Comparison of ENCODE assay signal across 24 cellular contexts in the genomic region with DNA sequence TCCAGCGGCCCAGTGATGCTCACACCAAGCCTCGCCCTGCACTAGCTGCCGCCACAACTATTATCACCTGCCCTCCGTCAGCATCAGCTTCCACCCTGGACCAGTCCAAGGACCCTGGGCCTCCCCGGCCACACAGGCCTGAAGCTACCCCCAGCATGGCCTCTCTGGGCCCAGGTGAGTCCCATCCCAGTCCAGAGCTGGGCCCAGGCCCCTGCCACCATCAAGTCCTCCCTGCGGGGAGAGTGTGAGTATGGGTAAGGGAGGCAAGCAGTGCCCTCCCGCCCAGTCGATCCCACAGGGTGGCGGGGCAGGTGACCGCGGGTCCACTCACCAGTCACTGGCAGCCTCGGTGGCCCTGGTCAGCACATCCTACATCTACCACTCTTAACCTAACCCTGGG. TPM values are rescaled to one million over a fixed set of nuclear protein-coding genes. Genes with fewer than 3 reads are reported as not detected.
"Had no signal": no experiment of that assay in that cellular context is flagged by ENCODE, and none has a peak within 500 bp of the region (broad histone marks: within the 10 kb centered on the region; RNA-seq: fewer than 3 reads in every experiment).

No MANE protein-coding gene starts in this region.

- DNase-seq: activated CD4-positive, alpha-beta T cell treated with anti-CD3 and anti-CD28 coated beads for 1 hour; activated CD4-positive, alpha-beta T cell treated with anti-CD3 and anti-CD28 coated beads, Interleukin-2, amount 50 U/mL, for 1 hour; activated CD8-positive, alpha-beta memory T cell treated with anti-CD3 and anti-CD28 coated beads for 24 hours; activated CD8-positive, alpha-beta memory T cell treated with anti-CD3 and anti-CD28 coated beads, Interleukin-2, amount 50 U/mL, for 4 hours; activated effector memory CD4-positive, alpha-beta T cell treated with Interleukin-2 at 50 U/mL for 16 hours; activated naive CD8-positive, alpha-beta T cell treated with anti-CD3 and anti-CD28 coated beads, Interleukin-2, amount 10 ng/mL, durations not matched to agents 7 days and 5 days; activated T-cell treated with anti-CD3 and anti-CD28 coated beads, Interleukin-2, amount 50 U/mL, for 4 hours; amygdala; erythroblast; foreskin keratinocyte; glutamatergic neuron; left ventricle myocardium inferior; mammary epithelial cell; midbrain; nephron progenitor cell; occipital lobe; posterior cingulate gyrus; sigmoid colon; stimulated activated CD4-positive, alpha-beta T cell treated with anti-CD3 and anti-CD28 coated beads, Interleukin-2, amount 100 ng/mL, for 48 hours; stimulated activated CD8-positive, alpha-beta memory T cell treated with anti-CD3 and anti-CD28 coated beads, Interleukin-4, amount 100 ng/mL, for 48 hours; stimulated activated naive CD8-positive, alpha-beta T cell treated with anti-CD3 and anti-CD28 coated beads, Interleukin-15, Interleukin-2, amounts not matched to agents 100 U/mL and 50 U/mL, for 24 hours; T-helper 9 cell; thyroid gland had no signal

- H3K79me2 ChIP-seq: hepatocyte had no signal

- H2AFZ ChIP-seq: hepatocyte had no signal

- ATAC-seq: activated T-cell treated with anti-CD3 and anti-CD28 coated beads, Interleukin-2, amount 50 U/mL, for 4 hours; foreskin keratinocyte; stimulated activated naive CD8-positive, alpha-beta T cell treated with anti-CD3 and anti-CD28 coated beads, Interleukin-15, Interleukin-2, amounts not matched to agents 100 U/mL and 50 U/mL, for 24 hours had no signal

- H3K4me1 ChIP-seq: foreskin keratinocyte had no signal

- H3K4me3 ChIP-seq: hepatocyte, left ventricle myocardium inferior, sigmoid colon, thyroid gland had no signal

- H3K9me3 ChIP-seq: left ventricle myocardium inferior, sigmoid colon, thyroid gland had no signal

- H3K27me3 Mint-ChIP-seq: activated naive CD8-positive, alpha-beta T cell treated with anti-CD3 and anti-CD28 coated beads, Interleukin-2, amount 10 ng/mL, durations not matched to agents 7 days and 5 days had no signal

- H3K27ac Mint-ChIP-seq: activated naive CD8-positive, alpha-beta T cell treated with anti-CD3 and anti-CD28 coated beads, Interleukin-2, amount 10 ng/mL, durations not matched to agents 7 days and 5 days; nephron progenitor cell had no signal

- H3K27ac ChIP-seq: foreskin keratinocyte, hepatocyte, left ventricle myocardium inferior, thyroid gland had no signal

- H3K27me3 ChIP-seq: foreskin keratinocyte, hepatocyte, sigmoid colon, thyroid gland had no signal

- H3K9me3 Mint-ChIP-seq: activated naive CD8-positive, alpha-beta T cell treated with anti-CD3 and anti-CD28 coated beads, Interleukin-2, amount 10 ng/mL, durations not matched to agents 7 days and 5 days; activated T-cell treated with anti-CD3 and anti-CD28 coated beads, Interleukin-2, amount 50 U/mL, for 4 hours; nephron progenitor cell had no signal

- H3K4me2 ChIP-seq: hepatocyte had no signal

- H3K4me3 Mint-ChIP-seq: activated naive CD8-positive, alpha-beta T cell treated with anti-CD3 and anti-CD28 coated beads, Interleukin-2, amount 10 ng/mL, durations not matched to agents 7 days and 5 days; activated T-cell treated with anti-CD3 and anti-CD28 coated beads, Interleukin-2, amount 50 U/mL, for 4 hours; nephron progenitor cell had no signal

RNA-seq across cellular contexts. Expression of gene SUSD2, which starts 9.5 kb away (rescaled TPM):
- total RNA-seq: occipital lobe had no signal
